In genomic region chr3:141680620-141681389, GRCh38 we compare ENCODE assay signal across 10 cellular contexts. TPM values are rescaled to one million over a fixed set of nuclear protein-coding genes. Genes with fewer than 3 reads are reported as not detected.
DNase-seq lines count a peak whose midpoint lies in the region; ATAC-seq and TF ChIP-seq lines count a peak whose summit lies in the region.
"Had no signal": no experiment of that assay in that cellular context is flagged by ENCODE, and none has a peak within 500 bp of the region (broad histone marks: within the 10 kb centered on the region; RNA-seq: fewer than 3 reads in every experiment).

No MANE protein-coding gene starts in this region.

- no peak overlapping the region for H3K4me3 Mint-ChIP-seq in stimulated activated effector memory CD8-positive, alpha-beta T cell treated with anti-CD3 and anti-CD28 coated beads, Interleukin-12 subunit alpha, Interleukin-12 subunit beta, amount 100 ng/mL, for 72 hours

- H3K9me3 Mint-ChIP-seq in stimulated activated effector memory CD8-positive, alpha-beta T cell treated with anti-CD3 and anti-CD28 coated beads, Interleukin-12 subunit alpha, Interleukin-12 subunit beta, amount 100 ng/mL, for 72 hours: no peaks in the 10 kb centered on the region

- peak; percentile 36 for DNase-seq in COLO668 (lab: John Stamatoyannopoulos, UW; ENCODE audit: unreplicated experiment)
- DNase-seq in LoVo (ENCODE audit: low spot score): peak; percentile 40
- DNase-seq in SK-MEL-5 (ENCODE audit: low read depth, low spot score): peak; percentile 55
- peak; percentile 49 for DNase-seq in iPS-NIHi7 (ENCODE audit: extremely low spot score)
- DNase-seq in stimulated activated effector memory CD8-positive, alpha-beta T cell treated with anti-CD3 and anti-CD28 coated beads, Interleukin-12 subunit alpha, Interleukin-12 subunit beta, amount 100 ng/mL, for 72 hours (ENCODE audit: low spot score in 2 of 2): no peak
- DNase-seq in erythroblast (lab: John Stamatoyannopoulos, UW): no peak
- DNase-seq: effector CD4-positive, alpha-beta T cell had no signal

- no peak for ATAC-seq in stimulated activated effector memory CD8-positive, alpha-beta T cell treated with anti-CD3 and anti-CD28 coated beads, Interleukin-12 subunit alpha, Interleukin-12 subunit beta, amount 100 ng/mL, for 72 hours
- no peak for ATAC-seq in HG02884 (IDR thresholded peaks at IDR 0.05; ENCODE audit: unreplicated experiment)
- no peak for ATAC-seq in GM21381 (IDR thresholded peaks at IDR 0.05; ENCODE audit: unreplicated experiment)
- ATAC-seq: psoas muscle had no signal

- H3K27ac Mint-ChIP-seq in stimulated activated effector memory CD8-positive, alpha-beta T cell treated with anti-CD3 and anti-CD28 coated beads, Interleukin-12 subunit alpha, Interleukin-12 subunit beta, amount 100 ng/mL, for 72 hours: no peak overlapping the region

- no peaks in the 10 kb centered on the region for H3K36me3 Mint-ChIP-seq in stimulated activated effector memory CD8-positive, alpha-beta T cell treated with anti-CD3 and anti-CD28 coated beads, Interleukin-12 subunit alpha, Interleukin-12 subunit beta, amount 100 ng/mL, for 72 hours

- in situ Hi-C loops in SK-MEL-5 (cut with HindIII; ENCODE audit: low pct_unique_long_range_greater_than_20kb, low sequenced_read_pairs): no loop called here

- TF ChIP-seq POLR2A in erythroblast (IDR thresholded peaks at IDR 0.05; ENCODE audit: low read length): no peak

- H3K4me1 Mint-ChIP-seq in stimulated activated effector memory CD8-positive, alpha-beta T cell treated with anti-CD3 and anti-CD28 coated beads, Interleukin-12 subunit alpha, Interleukin-12 subunit beta, amount 100 ng/mL, for 72 hours: peaks cover 15% of the 10 kb centered on the region

RNA-seq across cellular contexts. Expression of gene RNF7, which starts 57.3 kb away (rescaled TPM):
- 75.3 and 77.7 TPM in 2 replicates for total RNA-seq in SK-MEL-5 (2014; rRNA removed; shearing (Covaris generic))
- 55.3 and 60.0 TPM in 2 replicates for polyA plus RNA-seq in SK-MEL-5 (2015; cell fraction: cytosol; rRNA removed)
- polyA plus RNA-seq in SK-MEL-5 (2015; cell fraction: nucleus; rRNA removed): 10.8 and 28.5 TPM in 2 replicates

Comparison
In these comparisons a context has a peak if more than half of its experiments do, and no peak if none do; other contexts are left out.
1. DNase-seq: peak in COLO668 (single experiment), LoVo (single experiment), SK-MEL-5 (single experiment) and iPS-NIHi7 (single experiment); none in stimulated activated effector memory CD8-positive, alpha-beta T cell treated with anti-CD3 and anti-CD28 coated beads, Interleukin-12 subunit alpha, Interleukin-12 subunit beta, amount 100 ng/mL, for 72 hours (0 of 2) and erythroblast (0 of 2).